In the genomic region with DNA sequence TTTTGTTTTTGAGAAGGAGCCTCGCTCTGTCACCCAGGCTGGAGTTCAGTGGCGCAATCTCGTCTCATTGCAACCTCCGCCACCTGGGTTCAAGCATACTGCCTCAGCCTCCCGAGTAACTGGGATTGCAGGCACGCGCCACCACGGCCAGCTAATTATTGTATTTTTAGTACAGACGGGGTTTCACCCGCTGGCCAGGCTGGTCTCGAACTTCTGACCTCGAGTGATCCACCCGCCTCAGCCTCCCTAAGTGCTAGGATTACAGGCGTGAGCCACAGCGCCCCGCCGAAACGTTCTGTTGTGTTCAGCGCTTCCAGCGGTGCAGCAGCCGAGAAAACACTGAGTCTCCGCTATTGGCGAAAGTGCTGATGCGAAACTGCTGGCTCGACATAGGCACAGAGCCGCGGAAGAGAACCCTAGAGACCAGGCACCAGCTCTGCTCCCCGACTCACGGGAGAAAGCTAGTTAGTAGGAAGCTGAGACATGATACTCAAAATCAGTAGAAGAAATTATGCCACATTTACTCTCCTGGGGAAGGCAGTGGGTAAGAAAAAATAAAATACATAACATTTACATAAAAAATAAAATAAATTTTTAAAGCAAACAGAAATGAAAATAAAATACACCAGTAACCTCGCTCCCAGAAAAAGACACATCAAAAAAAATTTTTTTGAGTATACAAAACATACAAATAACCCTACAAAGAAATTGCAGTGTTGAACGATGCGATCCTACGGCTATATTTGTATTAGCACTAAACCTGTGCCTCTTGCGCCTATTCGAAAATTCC, we compare ENCODE assay signal across 8 cellular contexts. TPM values are rescaled to one million over a fixed set of nuclear protein-coding genes. Genes with fewer than 3 reads are reported as not detected.
DNase-seq lines count a peak whose midpoint lies in the region; TF ChIP-seq lines count a peak whose summit lies in the region.

No MANE protein-coding gene starts in this region.

- H3K27me3 ChIP-seq in HAP-1 (ENCODE audit: low read depth) (no peaks in the 10 kb centered on the region), thymus (ENCODE audit: control insufficient read depth, insufficient read depth) (no peaks in the 10 kb centered on the region)

- H3K27ac ChIP-seq in thymus (ENCODE audit: low read depth) = peak overlapping the region; percentile 98

- no peaks in the 10 kb centered on the region for H3K4me1 ChIP-seq in ES-I3 (ENCODE audit: insufficient read depth, low read length)
- H3K4me1 ChIP-seq in HAP-1 = peaks cover 22% of the 10 kb centered on the region
- peaks cover 11% of the 10 kb centered on the region for H3K4me1 ChIP-seq in thymus (ENCODE audit: control insufficient read depth, insufficient read depth, low read length)

- peak; percentile 23 for TF ChIP-seq CTCF in osteocyte (IDR thresholded peaks at IDR 0.05)

- H3K9me3 Mint-ChIP-seq in osteocyte (ENCODE audit: unreplicated experiment) = no peaks in the 10 kb centered on the region

- peak overlapping the region; percentile 39 for H3K4me3 ChIP-seq in HAP-1
- peak overlapping the region; percentile 83 for H3K4me3 ChIP-seq in thymus (ENCODE audit: low read length)

- H3K27me3 Mint-ChIP-seq in osteocyte (ENCODE audit: unreplicated experiment) = no peaks in the 10 kb centered on the region

- H3K36me3 ChIP-seq in ES-I3 (ENCODE audit: insufficient read depth, low read length) (no peaks in the 10 kb centered on the region), HAP-1 (replicated peaks) (no peaks in the 10 kb centered on the region), thymus (ENCODE audit: control insufficient read depth, insufficient read depth) (no peaks in the 10 kb centered on the region)

- H3K9me3 ChIP-seq in ES-I3 (ENCODE audit: control insufficient read depth, insufficient read depth, low read length) = no peaks in the 10 kb centered on the region
- no peaks in the 10 kb centered on the region for H3K9me3 ChIP-seq in HAP-1
- no peaks in the 10 kb centered on the region for H3K9me3 ChIP-seq in thymus (ENCODE audit: control insufficient read depth)

- H3K36me3 Mint-ChIP-seq in osteocyte (ENCODE audit: unreplicated experiment) = peaks cover 4% of the 10 kb centered on the region

- WGBS in thymus = 2% methylated on average over 35 of the region's 35 CpGs

- H3K27ac Mint-ChIP-seq in osteocyte (ENCODE audit: unreplicated experiment) = peak overlapping the region; percentile 97

- H3K4me1 Mint-ChIP-seq in osteocyte (ENCODE audit: unreplicated experiment) = peaks cover 22% of the 10 kb centered on the region

- DNase-seq in HAP-1 (ENCODE audit: low spot score in 2 of 2) (peak; percentile 88 to 94), MV-4-11 (lab: John Stamatoyannopoulos, UW) (peak; percentile 93), SIG-M5 treated with dmso at 0.1 percent for 504 hours (lab: John Stamatoyannopoulos, UW; ENCODE audit: unreplicated experiment) (peak; percentile 92), germinal center (ENCODE audit: low spot score) (peak; percentile 83), osteocyte (ENCODE audit: extremely low spot score, unreplicated experiment) (peak; percentile 93)
- peak; percentile 81 for DNase-seq in activated gamma-delta T cell treated with anti-CD3 and anti-CD28 coated beads, Interleukin-2, amount 50 U/mL, for 16 hours (ENCODE audit: low read depth)

- H3K9ac ChIP-seq in ES-I3 (ENCODE audit: low read depth, low read length) = peak overlapping the region; percentile 48; the same call in 1 of the 2 replicates

- in situ Hi-C loops in HAP-1 (cut with MboI; ENCODE audit: low sequenced_read_pairs) = no loop called here

- peak overlapping the region; percentile 83 for H3K4me3 Mint-ChIP-seq in osteocyte (ENCODE audit: unreplicated experiment)

RNA-seq across cellular contexts. Expression of a gene that starts 31.6 kb away (rescaled TPM):
- 5.2 and 5.3 TPM in 2 replicates for total RNA-seq in osteocyte
- 68.7 TPM for polyA plus RNA-seq in thymus

Comparison
In these comparisons a context has a peak if more than half of its experiments do, and no peak if none do; other contexts are left out.
1. Peak in every context shown above with its lines: DNase-seq, H3K4me3 ChIP-seq and H3K27ac ChIP-seq.